31 cellular contexts compared by ENCODE assay signal in genomic region chr2:45809205-45809604, GRCh38.
"Had no signal": no experiment of that assay in that cellular context is flagged by ENCODE, and none has a peak within 500 bp of the region (broad histone marks: within the 10 kb centered on the region; RNA-seq: fewer than 3 reads in every experiment).

No MANE protein-coding gene starts in this region.

- H3K9me3 Mint-ChIP-seq: activated B cell treated with CpG ODN at 0.5 μM for 24 hours; activated CD4-positive, alpha-beta memory T cell treated with anti-CD3 and anti-CD28 coated beads, Interleukin-2, amount 10 ng/mL, durations not matched to agents 7 days and 5 days; activated CD4-positive, alpha-beta T cell treated with anti-CD3 and anti-CD28 coated beads, Interleukin-2, amount 10 ng/mL, durations not matched to agents 24 days and 14 days; activated naive CD4-positive, alpha-beta T cell treated with anti-CD3 and anti-CD28 coated beads, Interleukin-2, amount 10 ng/mL, durations not matched to agents 7 days and 5 days; activated naive CD4-positive, alpha-beta T cell treated with anti-CD3 and anti-CD28 coated beads, Interleukin-2, amount 50 U/mL, for 72 hours; activated naive CD8-positive, alpha-beta T cell treated with anti-CD3 and anti-CD28 coated beads, Interleukin-2, amount 10 ng/mL, durations not matched to agents 7 days and 5 days; activated T-cell treated with anti-CD3 and anti-CD28 coated beads, Interleukin-2, amount 50 U/mL, for 24 hours; activated T-cell treated with anti-CD3 and anti-CD28 coated beads, Interleukin-2, amount 50 U/mL, for 72 hours; brain; T-helper 2 cell treated with Interferon-gamma antibody and Interleukin-4, amounts not matched to agents 5 μg/mL and 100 μg/mL, for 36 hours had no signal

- ATAC-seq: activated CD4-positive, CD25-positive, alpha-beta regulatory T cell treated with anti-CD3 and anti-CD28 coated beads, Interleukin-2, amount 50 U/mL, for 24 hours; activated naive CD4-positive, alpha-beta T cell treated with anti-CD3 and anti-CD28 coated beads, Interleukin-2, amount 50 U/mL, for 72 hours; activated T-cell treated with anti-CD3 and anti-CD28 coated beads, Interleukin-2, amount 50 U/mL, for 72 hours; T-helper 17 cell had no signal

- H3K9me3 ChIP-seq: ascending aorta, breast epithelium, colonic mucosa, esophagus squamous epithelium had no signal

- H3K27me3 ChIP-seq: ascending aorta, breast epithelium, cardiac muscle cell, colonic mucosa, esophagus squamous epithelium had no signal

- H3K36me3 Mint-ChIP-seq: activated naive CD4-positive, alpha-beta T cell treated with anti-CD3 and anti-CD28 coated beads, Interleukin-2, amount 10 ng/mL, durations not matched to agents 7 days and 5 days; activated naive CD4-positive, alpha-beta T cell treated with anti-CD3 and anti-CD28 coated beads, Interleukin-2, amount 50 U/mL, for 72 hours; activated naive CD8-positive, alpha-beta T cell treated with anti-CD3 and anti-CD28 coated beads, Interleukin-2, amount 10 ng/mL, durations not matched to agents 7 days and 5 days; brain had no signal

- H3K36me3 ChIP-seq: ascending aorta, breast epithelium, cardiac muscle cell, colonic mucosa, esophagus squamous epithelium, WERI-Rb-1 had no signal

- H3K4me1 Mint-ChIP-seq: activated naive CD4-positive, alpha-beta T cell treated with anti-CD3 and anti-CD28 coated beads, Interleukin-2, amount 10 ng/mL, durations not matched to agents 7 days and 5 days had no signal

- DNase-seq: activated B cell treated with CpG ODN at 0.5 μM for 24 hours; activated CD4-positive, alpha-beta memory T cell treated with anti-CD3 and anti-CD28 coated beads, Interleukin-2, amount 10 ng/mL, durations not matched to agents 7 days and 5 days; activated CD4-positive, alpha-beta T cell treated with anti-CD3 and anti-CD28 coated beads, Interleukin-2, amount 10 ng/mL, durations not matched to agents 24 days and 14 days; activated CD4-positive, alpha-beta T cell treated with anti-CD3 and anti-CD28 coated beads, Interleukin-2, amount 50 U/mL, for 4 hours; activated CD8-positive, alpha-beta memory T cell treated with anti-CD3 and anti-CD28 coated beads, Interleukin-2, amount 50 U/mL, for 48 hours; activated gamma-delta T cell; activated naive CD4-positive, alpha-beta T cell; activated naive CD4-positive, alpha-beta T cell treated with anti-CD3 and anti-CD28 coated beads, Interleukin-2, amount 10 ng/mL, durations not matched to agents 7 days and 5 days; activated naive CD8-positive, alpha-beta T cell treated with anti-CD3 and anti-CD28 coated beads, Interleukin-2, amount 10 ng/mL, durations not matched to agents 7 days and 5 days; activated T-cell treated with anti-CD3 and anti-CD28 coated beads for 4 hours; activated T-cell treated with anti-CD3 and anti-CD28 coated beads, Interleukin-2, amount 50 U/mL, for 24 hours; activated T-cell treated with anti-CD3 and anti-CD28 coated beads, Interleukin-2, amount 50 U/mL, for 72 hours; central memory CD4-positive, alpha-beta T cell; cerebellar nuclear complex; colonic mucosa; effector CD8-positive, alpha-beta T cell; esophagus squamous epithelium; foreskin fibroblast; head of caudate nucleus; T-helper 1 cell; T-helper 17 cell; T1000; WERI-Rb-1 had no signal

- H3K4me3 ChIP-seq: ascending aorta, breast epithelium, cardiac muscle cell, colonic mucosa, esophagus squamous epithelium had no signal

- H3K27ac Mint-ChIP-seq: activated B cell treated with CpG ODN at 0.5 μM for 24 hours; activated CD4-positive, alpha-beta memory T cell treated with anti-CD3 and anti-CD28 coated beads, Interleukin-2, amount 10 ng/mL, durations not matched to agents 7 days and 5 days; activated CD4-positive, alpha-beta T cell treated with anti-CD3 and anti-CD28 coated beads, Interleukin-2, amount 10 ng/mL, durations not matched to agents 24 days and 14 days; activated naive CD4-positive, alpha-beta T cell treated with anti-CD3 and anti-CD28 coated beads, Interleukin-2, amount 10 ng/mL, durations not matched to agents 7 days and 5 days; activated naive CD4-positive, alpha-beta T cell treated with anti-CD3 and anti-CD28 coated beads, Interleukin-2, amount 50 U/mL, for 72 hours; activated naive CD8-positive, alpha-beta T cell treated with anti-CD3 and anti-CD28 coated beads, Interleukin-2, amount 10 ng/mL, durations not matched to agents 7 days and 5 days; activated T-cell treated with anti-CD3 and anti-CD28 coated beads, Interleukin-2, amount 50 U/mL, for 24 hours; activated T-cell treated with anti-CD3 and anti-CD28 coated beads, Interleukin-2, amount 50 U/mL, for 72 hours; brain; T-helper 17 cell; T-helper 2 cell treated with Interferon-gamma antibody and Interleukin-4, amounts not matched to agents 5 μg/mL and 100 μg/mL, for 36 hours had no signal

- H3K4me3 Mint-ChIP-seq: activated B cell treated with CpG ODN at 0.5 μM for 24 hours; activated CD4-positive, alpha-beta memory T cell treated with anti-CD3 and anti-CD28 coated beads, Interleukin-2, amount 10 ng/mL, durations not matched to agents 7 days and 5 days; activated CD4-positive, alpha-beta T cell treated with anti-CD3 and anti-CD28 coated beads, Interleukin-2, amount 10 ng/mL, durations not matched to agents 24 days and 14 days; activated naive CD4-positive, alpha-beta T cell treated with anti-CD3 and anti-CD28 coated beads, Interleukin-2, amount 10 ng/mL, durations not matched to agents 7 days and 5 days; activated naive CD8-positive, alpha-beta T cell treated with anti-CD3 and anti-CD28 coated beads, Interleukin-2, amount 10 ng/mL, durations not matched to agents 7 days and 5 days; activated T-cell treated with anti-CD3 and anti-CD28 coated beads, Interleukin-2, amount 50 U/mL, for 24 hours; activated T-cell treated with anti-CD3 and anti-CD28 coated beads, Interleukin-2, amount 50 U/mL, for 72 hours; brain; T-helper 17 cell; T-helper 2 cell treated with Interferon-gamma antibody and Interleukin-4, amounts not matched to agents 5 μg/mL and 100 μg/mL, for 36 hours had no signal

- H3K27ac ChIP-seq: ascending aorta, breast epithelium, cardiac muscle cell, colonic mucosa, epithelial cell of prostate, esophagus squamous epithelium, WERI-Rb-1 had no signal

- H3K27me3 Mint-ChIP-seq: activated B cell treated with CpG ODN at 0.5 μM for 24 hours; activated CD4-positive, alpha-beta memory T cell treated with anti-CD3 and anti-CD28 coated beads, Interleukin-2, amount 10 ng/mL, durations not matched to agents 7 days and 5 days; activated CD4-positive, alpha-beta T cell treated with anti-CD3 and anti-CD28 coated beads, Interleukin-2, amount 10 ng/mL, durations not matched to agents 24 days and 14 days; activated T-cell treated with anti-CD3 and anti-CD28 coated beads, Interleukin-2, amount 50 U/mL, for 24 hours; brain; T-helper 17 cell had no signal

- H3K4me1 ChIP-seq: ascending aorta, breast epithelium, colonic mucosa had no signal
